ENCODE assay signal across 1 cellular context in genomic region chr5:180045889-180046499, GRCh38.
A peak's percentile ranks its signal among the peaks of the same experiment; 100 is the strongest.
TF ChIP-seq lines count a peak whose summit lies in the region.

No MANE protein-coding gene starts in this region.

TF ChIP-seq in HEK293, 187 proteins besides CTCF, POLR2A, EP300 and RAD21 (continued from another document):
- TF ChIP-seq TRIM28 (IDR thresholded peaks at IDR 0.05; ENCODE audit: borderline replicate concordance, low read length) (no peak; the same call in 1 of the 2 replicates), ATF2 (tag by site-specific recombination; IDR thresholded peaks at IDR 0.05; ENCODE audit: low read depth) (no peak), ZNF626 (tag by site-specific recombination; IDR thresholded peaks at IDR 0.05) (peak; percentile 55; the same call in 1 of the 2 replicates), RBAK (tag by site-specific recombination; IDR thresholded peaks at IDR 0.05) (peak; percentile 44; the same call in 1 of the 2 replicates), ZNF529 (tag by site-specific recombination; IDR thresholded peaks at IDR 0.05; ENCODE audit: insufficient replicate concordance) (peak; percentile 79), ZNF280C (tag by site-specific recombination; IDR thresholded peaks at IDR 0.05) (no peak), ZNF488 (tag by site-specific recombination; IDR thresholded peaks at IDR 0.05) (no peak), ZBTB8A (tag by site-specific recombination; IDR thresholded peaks at IDR 0.05) (0 out of 2 replicates have a peak, but pooled peaks have one; percentile 20), ZNF391 (tag by site-specific recombination; IDR thresholded peaks at IDR 0.05; ENCODE audit: borderline replicate concordance, low read depth) (no peak)
